ENCODE assay signal across 12 cellular contexts in the genomic region with DNA sequence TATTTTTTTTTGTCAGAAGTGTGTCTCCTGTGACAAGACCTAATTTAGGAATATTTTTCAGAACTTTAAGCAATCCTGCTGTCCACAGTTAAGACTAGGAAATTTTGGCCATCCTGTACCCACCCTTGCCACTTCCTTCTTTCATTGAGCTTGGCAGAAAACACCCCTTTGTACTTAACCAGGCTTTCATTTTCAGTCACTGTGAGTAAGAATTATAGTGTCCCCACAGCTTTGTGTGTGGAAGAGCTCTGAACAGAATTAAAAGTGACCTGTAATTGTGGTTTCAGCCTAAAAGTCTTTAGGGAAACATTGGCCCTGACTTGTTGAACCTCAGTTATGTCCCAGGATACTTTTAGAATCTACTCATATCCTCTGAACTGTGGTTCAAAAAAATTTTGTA.
DNase-seq lines count a peak whose midpoint lies in the region; ATAC-seq, FAIRE-seq and TF ChIP-seq lines count a peak whose summit lies in the region.
"Had no signal": no experiment of that assay in that cellular context is flagged by ENCODE, and none has a peak within 500 bp of the region (broad histone marks: within the 10 kb centered on the region; RNA-seq: fewer than 3 reads in every experiment).

No MANE protein-coding gene starts in this region.

- TF ChIP-seq EP300 in HepG2 (IDR thresholded peaks at IDR 0.05; ENCODE audit: low read depth in 2 of 2, low read length in 2 of 2) (no peak), HepG2 (CRISPR knock-in tag; IDR thresholded peaks at IDR 0.05; ENCODE audit: borderline replicate concordance) (no peak)

- no peaks in the 10 kb centered on the region for H3K36me3 Mint-ChIP-seq in HFFc6 (ENCODE audit: low read depth)

- BruUV-seq in HepG2 (replicated peaks; lab: Mats Ljungman, UMichigan), result no TSS peak

- H3K27ac Mint-ChIP-seq in HFFc6, result no peak overlapping the region; the same call in 1 of the 2 replicates

- H3K4me3 ChIP-seq in HepG2 (replicated peaks in 1 of 3; ENCODE audit: insufficient read depth in 1 of 3, low read depth in 2 of 3, low read length in 3 of 3), result no peak overlapping the region

- H3K4me3 Mint-ChIP-seq in HFFc6, result no peak overlapping the region

- H3K9me3 ChIP-seq in HepG2 (ENCODE audit: low read length), result no peaks in the 10 kb centered on the region

- H4K20me1 ChIP-seq in HepG2 (ENCODE audit: insufficient read depth, low read length), result no peaks in the 10 kb centered on the region

- peaks cover 19% of the 10 kb centered on the region for H3K4me1 Mint-ChIP-seq in HFFc6 (ENCODE audit: low read depth)

- DNase-seq in fibroblast of peridontal ligament (ENCODE audit: extremely low read depth), result peak; percentile 15
- no peak for DNase-seq in HFFc6
- DNase-seq in DMS153 treated with DMSO at 0.1 percent for 48 hours (lab: John Stamatoyannopoulos, UW; ENCODE audit: unreplicated experiment), result no peak
- DNase-seq in left lobe of liver (ENCODE audit: low spot score), result no peak
- no peak for DNase-seq in HepG2 (ENCODE audit: low spot score)
- DNase-seq: activated CD4-positive, CD25-positive, alpha-beta regulatory T cell; DMS 273 treated with DMSO at 0.1 percent for 48 hours; NCI-H774 had no signal

- H3K9me3 Mint-ChIP-seq in HFFc6, result no peaks in the 10 kb centered on the region

- H3K9ac ChIP-seq in HepG2 (ENCODE audit: insufficient read depth, low read depth, low read length), result no peak overlapping the region

- no peak for TF ChIP-seq RAD21 in HepG2 (CRISPR knock-in tag; IDR thresholded peaks at IDR 0.05)

- no peaks in the 10 kb centered on the region for H3K27me3 Mint-ChIP-seq in HFFc6 (ENCODE audit: insufficient read depth)

- POLR2A ChIA-PET in HepG2 (lab: Yijun Ruan, JAX), result no interaction called here

- ATAC-seq in GM18517 (IDR thresholded peaks at IDR 0.05; ENCODE audit: unreplicated experiment) (peak; percentile 70), GM21515 (IDR thresholded peaks at IDR 0.05; ENCODE audit: unreplicated experiment) (peak; percentile 63), HG03159 (IDR thresholded peaks at IDR 0.05; ENCODE audit: unreplicated experiment) (peak; percentile 69), left lobe of liver (no peak), HepG2 (no peak)

- TF ChIP-seq POLR2A in HepG2 (IDR thresholded peaks at IDR 0.05; ENCODE audit: insufficient read depth in 1 of 2, low read depth in 2 of 2, low read length in 2 of 2), result no peak

- H3K36me3 ChIP-seq in HepG2 (replicated peaks in 1 of 2; ENCODE audit: control insufficient read depth in 1 of 2, insufficient read depth in 2 of 2, low read length in 2 of 2), result no peaks in the 10 kb centered on the region

- no peaks in the 10 kb centered on the region for H3K79me2 ChIP-seq in HepG2 (ENCODE audit: insufficient read depth, low read length)

- H3K4me1 ChIP-seq in HepG2 (ENCODE audit: insufficient read depth, low read length), result no peaks in the 10 kb centered on the region

- in situ Hi-C loops in HepG2 (cut with HindIII; ENCODE audit: extremely low pct_ligation_motif_present, low pct_unique_long_range_greater_than_20kb), result no loop called here

- FAIRE-seq in HepG2 (lab: Jason Lieb, UNC), result no peak
- FAIRE-seq: astrocyte had no signal

- CTCF ChIA-PET in HepG2 (lab: Yijun Ruan, JAX; ENCODE audit: low intra/inter-chr PET ratio, low total read pairs), result no interaction called here

- no peak for TF ChIP-seq CTCF in HFFc6 (IDR thresholded peaks at IDR 0.05)
- TF ChIP-seq CTCF in HepG2 (CRISPR knock-in tag; IDR thresholded peaks at IDR 0.05), result no peak

- intact Hi-C loops in HepG2 (cut with micrococcal nuclease; ENCODE audit: unreplicated experiment), result no loop called here

- H3K27ac ChIP-seq in HepG2 (ENCODE audit: extremely low read length, insufficient read depth, low read length), result no peak overlapping the region

- H3K27me3 ChIP-seq in HepG2 (ENCODE audit: control insufficient read depth in 1 of 2, insufficient read depth in 2 of 2, low read length in 2 of 2), result no peaks in the 10 kb centered on the region; a peak in 1 of 5 replicates

- no peak overlapping the region for H3K4me2 ChIP-seq in HepG2 (ENCODE audit: low read depth, low read length)

- H2AFZ ChIP-seq in HepG2 (ENCODE audit: low read length), result no peak overlapping the region

TF ChIP-seq in HepG2, 621 proteins besides CTCF, POLR2A, EP300 and RAD21:
- no peak for TF ChIP-seq ZBTB38 (CRISPR knock-in tag; IDR thresholded peaks at IDR 0.05)
- TF ChIP-seq, protein P1, sequence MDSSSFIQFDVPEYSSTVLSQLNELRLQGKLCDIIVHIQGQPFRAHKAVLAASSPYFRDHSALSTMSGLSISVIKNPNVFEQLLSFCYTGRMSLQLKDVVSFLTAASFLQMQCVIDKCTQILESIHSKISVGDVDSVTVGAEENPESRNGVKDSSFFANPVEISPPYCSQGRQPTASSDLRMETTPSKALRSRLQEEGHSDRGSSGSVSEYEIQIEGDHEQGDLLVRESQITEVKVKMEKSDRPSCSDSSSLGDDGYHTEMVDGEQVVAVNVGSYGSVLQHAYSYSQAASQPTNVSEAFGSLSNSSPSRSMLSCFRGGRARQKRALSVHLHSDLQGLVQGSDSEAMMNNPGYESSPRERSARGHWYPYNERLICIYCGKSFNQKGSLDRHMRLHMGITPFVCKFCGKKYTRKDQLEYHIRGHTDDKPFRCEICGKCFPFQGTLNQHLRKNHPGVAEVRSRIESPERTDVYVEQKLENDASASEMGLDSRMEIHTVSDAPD (CRISPR knock-in tag; IDR thresholded peaks at IDR 0.05), result no peak
- no peak for TF ChIP-seq RAD51 (IDR thresholded peaks at IDR 0.05; ENCODE audit: borderline replicate concordance)
- TF ChIP-seq ZNF460 (CRISPR knock-in tag; IDR thresholded peaks at IDR 0.05; ENCODE audit: borderline replicate concordance), result no peak
- TF ChIP-seq ZNF674 (CRISPR knock-in tag; IDR thresholded peaks at IDR 0.05; ENCODE audit: low read depth), result no peak
- TF ChIP-seq FOXO1 (CRISPR knock-in tag; IDR thresholded peaks at IDR 0.05), result no peak

Comparison
In these comparisons a context has a peak if more than half of its experiments do, and no peak if none do; other contexts are left out.
1. ATAC-seq: peak in GM18517 (single experiment), GM21515 (single experiment) and HG03159 (single experiment); none in left lobe of liver (single experiment) and HepG2 (single experiment).